In the genomic region with DNA sequence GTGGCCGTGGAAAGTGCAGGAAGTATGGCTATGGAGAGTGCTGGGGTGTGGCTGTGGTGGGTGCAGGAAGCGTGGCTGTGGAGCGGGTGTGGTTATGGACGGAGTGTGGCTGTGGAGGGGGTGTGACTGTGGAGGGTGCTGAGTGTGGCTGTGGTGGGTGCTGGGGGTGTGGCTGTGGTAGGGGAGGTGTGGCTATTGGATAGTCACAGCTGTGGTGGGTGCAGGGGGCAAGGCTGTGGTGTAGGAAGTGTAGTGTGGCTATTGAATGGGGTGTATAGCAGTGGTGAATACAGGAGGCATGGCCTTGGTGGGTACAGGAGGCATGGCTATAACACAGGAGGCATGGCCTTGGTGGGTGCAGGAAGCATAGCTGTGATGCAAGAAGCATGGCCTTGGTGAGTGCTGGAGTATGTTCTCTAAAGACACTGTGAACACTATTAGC, we compare ENCODE assay signal across 14 cellular contexts. TPM values are rescaled to one million over a fixed set of nuclear protein-coding genes. Genes with fewer than 3 reads are reported as not detected.
A peak's percentile ranks its signal among the peaks of the same experiment; 100 is the strongest.
DNase-seq lines count a peak whose midpoint lies in the region; ATAC-seq and TF ChIP-seq lines count a peak whose summit lies in the region.
"Had no signal": no experiment of that assay in that cellular context is flagged by ENCODE, and none has a peak within 500 bp of the region (broad histone marks: within the 10 kb centered on the region; RNA-seq: fewer than 3 reads in every experiment).

No MANE protein-coding gene starts in this region.

- H3K4me1 Mint-ChIP-seq in CD4-positive, alpha-beta T cell (ENCODE audit: low read depth) = peaks cover 10% of the 10 kb centered on the region
- peaks cover 6% of the 10 kb centered on the region for H3K4me1 Mint-ChIP-seq in activated naive CD8-positive, alpha-beta T cell treated with anti-CD3 and anti-CD28 coated beads for 36 hours
- peaks cover 21% of the 10 kb centered on the region for H3K4me1 Mint-ChIP-seq in progenitor cell of endocrine pancreas (ENCODE audit: low read depth)
- peaks cover 14% of the 10 kb centered on the region for H3K4me1 Mint-ChIP-seq in chondrocyte (ENCODE audit: low read depth)

- H3K4me1 ChIP-seq in neuronal stem cell (ENCODE audit: control insufficient read depth in 2 of 2, insufficient read depth in 1 of 2, low read depth in 1 of 2, low read length in 2 of 2) = no peaks in the 10 kb centered on the region
- H3K4me1 ChIP-seq: prostate gland had no signal

- H4K8ac ChIP-seq in neuronal stem cell (ENCODE audit: low read depth, low read length) = peak overlapping the region; percentile 29

- no peak overlapping the region for H2BK5ac ChIP-seq in neuronal stem cell (ENCODE audit: low read length)

- H2BK15ac ChIP-seq in neuronal stem cell (ENCODE audit: low read length) = no peak overlapping the region

- H3K27ac ChIP-seq in CD4-positive, alpha-beta T cell (ENCODE audit: low read depth, low read length) = no peak overlapping the region
- H3K27ac ChIP-seq in neuronal stem cell (replicated peaks; ENCODE audit: low read length) = no peak overlapping the region
- H3K27ac ChIP-seq: prostate gland had no signal

- WGBS in neuronal stem cell (ENCODE audit: extremely low coverage in 2 of 2, insufficient read length in 2 of 2, insufficient replicate concordance in 1 of 2), 2 donors = no CpG with 5 or more reads among the region's 4 CpGs

- H3K4ac ChIP-seq in neuronal stem cell (ENCODE audit: low read length) = no peak overlapping the region

- peaks cover 9% of the 10 kb centered on the region for H3K27me3 ChIP-seq in CD4-positive, alpha-beta T cell (ENCODE audit: control insufficient read depth, insufficient read depth, low read length)
- H3K27me3 ChIP-seq in neuronal stem cell (ENCODE audit: control insufficient read depth in 3 of 3, insufficient read depth in 3 of 3, low read depth in 1 of 3, low read length in 3 of 3) = no peaks in the 10 kb centered on the region

- no peaks in the 10 kb centered on the region for H3K36me3 ChIP-seq in neuronal stem cell (replicated peaks in 1 of 2; ENCODE audit: control insufficient read depth in 2 of 2, insufficient read depth in 2 of 2, low read length in 2 of 2)
- H3K36me3 ChIP-seq: prostate gland had no signal

- H3K23ac ChIP-seq in neuronal stem cell (ENCODE audit: low read depth, low read length, poor library complexity) = no peak overlapping the region

- H3K4me3 ChIP-seq in neuronal stem cell (ENCODE audit: low read length in 2 of 2) = no peak overlapping the region
- H3K4me3 ChIP-seq: prostate gland had no signal

- H3K9me3 Mint-ChIP-seq in CD4-positive, alpha-beta T cell = no peaks in the 10 kb centered on the region
- H3K9me3 Mint-ChIP-seq in activated naive CD8-positive, alpha-beta T cell treated with anti-CD3 and anti-CD28 coated beads for 36 hours = no peaks in the 10 kb centered on the region
- H3K9me3 Mint-ChIP-seq in progenitor cell of endocrine pancreas (ENCODE audit: low read depth) = no peaks in the 10 kb centered on the region
- H3K9me3 Mint-ChIP-seq in chondrocyte (ENCODE audit: low read depth) = no peaks in the 10 kb centered on the region

- ATAC-seq in CD4-positive, alpha-beta T cell (ENCODE audit: poor library complexity) = peak; percentile 29
- no peak for ATAC-seq in GM21528 (IDR thresholded peaks at IDR 0.05; ENCODE audit: low FRiP score, unreplicated experiment)

- no peak overlapping the region for H3K14ac ChIP-seq in neuronal stem cell (ENCODE audit: low read length)

- intact Hi-C loops in CD4-positive, alpha-beta T cell (cut with DNase I, micrococcal nuclease) = loop anchor here (10.0 kb wide), 2 partner anchors 206 to 286 kb away; partner anchors contain the start of gene SPIN1 (in 1 of the 2)

- no peak overlapping the region for H2BK12ac ChIP-seq in neuronal stem cell (ENCODE audit: low read length)

- no peaks in the 10 kb centered on the region for H3K79me1 ChIP-seq in neuronal stem cell (ENCODE audit: low read depth, low read length)

- POLR2A ChIA-PET in CD4-positive, alpha-beta T cell (lab: Charles Lee) = interaction anchor here (0.7 kb wide), 1 partner anchor 215 kb away, joined by 6 read pairs; no protein-coding TSS in a partner anchor

- H3K4me3 Mint-ChIP-seq in CD4-positive, alpha-beta T cell = no peak overlapping the region
- H3K4me3 Mint-ChIP-seq in activated naive CD8-positive, alpha-beta T cell treated with anti-CD3 and anti-CD28 coated beads for 36 hours = no peak overlapping the region
- H3K4me3 Mint-ChIP-seq in progenitor cell of endocrine pancreas (ENCODE audit: low read depth) = no peak overlapping the region
- H3K4me3 Mint-ChIP-seq in chondrocyte (ENCODE audit: unreplicated experiment) = no peak overlapping the region
- H3K4me3 Mint-ChIP-seq: mesothelial cell of epicardium had no signal

- H3K36me3 Mint-ChIP-seq in CD4-positive, alpha-beta T cell (ENCODE audit: low read depth) = no peaks in the 10 kb centered on the region
- H3K36me3 Mint-ChIP-seq in activated naive CD8-positive, alpha-beta T cell treated with anti-CD3 and anti-CD28 coated beads for 36 hours = no peaks in the 10 kb centered on the region
- H3K36me3 Mint-ChIP-seq in progenitor cell of endocrine pancreas (ENCODE audit: insufficient read depth) (no peaks in the 10 kb centered on the region), chondrocyte (ENCODE audit: low read depth) (peaks cover 4% of the 10 kb centered on the region)
- H3K36me3 Mint-ChIP-seq: mesothelial cell of epicardium had no signal

- H3K9me3 ChIP-seq in CD4-positive, alpha-beta T cell (ENCODE audit: control insufficient read depth, low read length) = no peaks in the 10 kb centered on the region
- no peaks in the 10 kb centered on the region for H3K9me3 ChIP-seq in neuronal stem cell (replicated peaks in 1 of 2; ENCODE audit: control insufficient read depth in 2 of 2, insufficient read depth in 1 of 2, low read depth in 1 of 2, low read length in 2 of 2)
- H3K9me3 ChIP-seq: prostate gland had no signal

- no peak overlapping the region for H3K27ac Mint-ChIP-seq in CD4-positive, alpha-beta T cell
- peak overlapping the region; percentile 36 for H3K27ac Mint-ChIP-seq in activated naive CD8-positive, alpha-beta T cell treated with anti-CD3 and anti-CD28 coated beads for 36 hours
- H3K27ac Mint-ChIP-seq in progenitor cell of endocrine pancreas (no peak overlapping the region), chondrocyte (ENCODE audit: unreplicated experiment) (no peak overlapping the region)

- H3K4me2 ChIP-seq in neuronal stem cell (ENCODE audit: insufficient read depth, low read length, poor library complexity, severe bottlenecking) = no peak overlapping the region

- H2AK5ac ChIP-seq in neuronal stem cell (ENCODE audit: low read depth, low read length) = no peak overlapping the region

- no peak overlapping the region for H3K18ac ChIP-seq in neuronal stem cell (ENCODE audit: low read length)

- no peak overlapping the region for H3K9ac ChIP-seq in neuronal stem cell (ENCODE audit: low read depth, low read length, poor library complexity)

- no peak overlapping the region for H2BK120ac ChIP-seq in neuronal stem cell (ENCODE audit: low read depth, low read length)

- CTCF ChIA-PET in CD4-positive, alpha-beta T cell (lab: Charles Lee) = no interaction called here

- DNase-seq in CD4-positive, alpha-beta T cell = no peak
- DNase-seq in MV-4-11 (lab: John Stamatoyannopoulos, UW) (peak; percentile 76), neuronal stem cell (ENCODE audit: low spot score) (no peak), progenitor cell of endocrine pancreas (ENCODE audit: low spot score, unreplicated experiment) (no peak), chondrocyte (ENCODE audit: low spot score) (no peak)
- DNase-seq in activated naive CD8-positive, alpha-beta T cell treated with anti-CD3 and anti-CD28 coated beads for 36 hours = peak; percentile 23
- DNase-seq: NCI-H1048; NCI-H446; RPMI8226; stimulated activated CD4-positive, alpha-beta T cell treated with anti-CD3 and anti-CD28 coated beads, Interleukin-4, amount 100 ng/mL, for 4 hours had no signal

- peaks cover 15% of the 10 kb centered on the region for H3K27me3 Mint-ChIP-seq in CD4-positive, alpha-beta T cell
- peaks cover 37% of the 10 kb centered on the region for H3K27me3 Mint-ChIP-seq in activated naive CD8-positive, alpha-beta T cell treated with anti-CD3 and anti-CD28 coated beads for 36 hours
- H3K27me3 Mint-ChIP-seq in progenitor cell of endocrine pancreas (peaks cover 8% of the 10 kb centered on the region), chondrocyte (ENCODE audit: low read depth) (peaks cover 31% of the 10 kb centered on the region)

- no peak for TF ChIP-seq CTCF in CD4-positive, alpha-beta T cell (IDR thresholded peaks at IDR 0.05)
- TF ChIP-seq CTCF in progenitor cell of endocrine pancreas (IDR thresholded peaks at IDR 0.05; ENCODE audit: unreplicated experiment) (no peak), chondrocyte (IDR thresholded peaks at IDR 0.05) (no peak)

- H4K91ac ChIP-seq in neuronal stem cell (ENCODE audit: low read depth, low read length, poor library complexity) = no peak overlapping the region

- H2AFZ ChIP-seq in neuronal stem cell (ENCODE audit: low read length) = no peak overlapping the region

RNA-seq across cellular contexts. Expression of gene SPATA31C2, which starts 40.8 kb away (rescaled TPM):
- total RNA-seq in CD4-positive, alpha-beta T cell = not detected
- under 1 TPM; 0.18 to 0.21 TPM for total RNA-seq in activated naive CD8-positive, alpha-beta T cell treated with anti-CD3 and anti-CD28 coated beads for 36 hours
- polyA plus RNA-seq in neuronal stem cell (2013, experiment 1 of 2) = 0.01 TPM
- not detected for polyA plus RNA-seq in neuronal stem cell (2013, experiment 2 of 2)
- total RNA-seq in progenitor cell of endocrine pancreas = not detected in 2 replicates
- total RNA-seq in chondrocyte = not detected in 3 replicates
- total RNA-seq: subcutaneous adipose tissue had no signal

Comparison
In these comparisons a context has a peak if more than half of its experiments do, and no peak if none do; other contexts are left out.
1. DNase-seq: peak in MV-4-11 (single experiment) and activated naive CD8-positive, alpha-beta T cell treated with anti-CD3 and anti-CD28 coated beads for 36 hours (single experiment); none in CD4-positive, alpha-beta T cell (0 of 10), neuronal stem cell (single experiment), progenitor cell of endocrine pancreas (single experiment) and chondrocyte (single experiment).